ENCODE assay signal across 25 cellular contexts in genomic region chr6:136744889-136745288, GRCh38.
"Had no signal": no experiment of that assay in that cellular context is flagged by ENCODE, and none has a peak within 500 bp of the region (broad histone marks: within the 10 kb centered on the region; RNA-seq: fewer than 3 reads in every experiment).

No MANE protein-coding gene starts in this region.

- H3K36me3 ChIP-seq: adrenal gland, cardiac muscle cell, gastrocnemius medialis, neutrophil, thyroid gland, upper lobe of right lung had no signal

- H3K9me3 ChIP-seq: adrenal gland, gastrocnemius medialis, mucosa of descending colon, neutrophil, thyroid gland, upper lobe of right lung had no signal

- H3K27ac ChIP-seq: cardiac muscle cell, gastrocnemius medialis, neutrophil, skin epidermis, thyroid gland, upper lobe of right lung had no signal

- H3K27me3 ChIP-seq: adrenal gland, cardiac muscle cell, gastrocnemius medialis, neutrophil, thyroid gland, upper lobe of right lung had no signal

- DNase-seq: activated CD4-positive, alpha-beta memory T cell treated with anti-CD3 and anti-CD28 coated beads for 36 hours; activated CD4-positive, CD25-positive, alpha-beta regulatory T cell treated with anti-CD3 and anti-CD28 coated beads, Interleukin-2, amount 50 U/mL, for 72 hours; activated CD8-positive, alpha-beta memory T cell treated with anti-CD3 and anti-CD28 coated beads, Interleukin-2, amount 50 U/mL, for 4 hours; activated effector memory CD4-positive, alpha-beta T cell treated with anti-CD3 and anti-CD28 coated beads, Interleukin-2, amount 50 U/mL, for 16 hours; activated naive CD4-positive, alpha-beta T cell treated with anti-CD3 and anti-CD28 coated beads for 36 hours; activated naive CD8-positive, alpha-beta T cell treated with anti-CD3 and anti-CD28 coated beads for 36 hours; activated T-cell treated with anti-CD3 and anti-CD28 coated beads, Interleukin-2, amount 50 U/mL, for 1 hour; adrenal gland; aorta; dermis blood vessel endothelial cell; effector CD8-positive, alpha-beta T cell; gastrocnemius medialis; mucosa of descending colon; stimulated activated CD4-positive, alpha-beta T cell treated with anti-CD3 and anti-CD28 coated beads, Interleukin-12 subunit alpha, Interleukin-12 subunit beta, amount 100 ng/mL, for 4 hours; stimulated activated CD4-positive, alpha-beta T cell treated with anti-CD3 and anti-CD28 coated beads, Interleukin-4, amount 100 ng/mL, for 1 hour; stimulated activated naive CD8-positive, alpha-beta T cell treated with anti-CD3 and anti-CD28 coated beads, Interleukin-15, Interleukin-2, amounts not matched to agents 100 U/mL and 50 U/mL, for 24 hours; SW 1271; T1000; thyroid gland; upper lobe of right lung had no signal

- ATAC-seq: gastrocnemius medialis; left lobe of liver; mucosa of descending colon; natural killer cell treated with Interleukin-12 subunit alpha and Interleukin-12 subunit beta and Interleukin-15 and Interleukin-18, amount 100 ng/mL, for 72 hours; stimulated activated naive CD8-positive, alpha-beta T cell treated with anti-CD3 and anti-CD28 coated beads, Interleukin-15, Interleukin-2, amounts not matched to agents 100 U/mL and 50 U/mL, for 24 hours; upper lobe of right lung had no signal

- H3K4me3 ChIP-seq: adrenal gland, cardiac muscle cell, gastrocnemius medialis, mucosa of descending colon, skin epidermis, thyroid gland, upper lobe of right lung had no signal
